8 cellular contexts compared by ENCODE assay signal in the genomic region with DNA sequence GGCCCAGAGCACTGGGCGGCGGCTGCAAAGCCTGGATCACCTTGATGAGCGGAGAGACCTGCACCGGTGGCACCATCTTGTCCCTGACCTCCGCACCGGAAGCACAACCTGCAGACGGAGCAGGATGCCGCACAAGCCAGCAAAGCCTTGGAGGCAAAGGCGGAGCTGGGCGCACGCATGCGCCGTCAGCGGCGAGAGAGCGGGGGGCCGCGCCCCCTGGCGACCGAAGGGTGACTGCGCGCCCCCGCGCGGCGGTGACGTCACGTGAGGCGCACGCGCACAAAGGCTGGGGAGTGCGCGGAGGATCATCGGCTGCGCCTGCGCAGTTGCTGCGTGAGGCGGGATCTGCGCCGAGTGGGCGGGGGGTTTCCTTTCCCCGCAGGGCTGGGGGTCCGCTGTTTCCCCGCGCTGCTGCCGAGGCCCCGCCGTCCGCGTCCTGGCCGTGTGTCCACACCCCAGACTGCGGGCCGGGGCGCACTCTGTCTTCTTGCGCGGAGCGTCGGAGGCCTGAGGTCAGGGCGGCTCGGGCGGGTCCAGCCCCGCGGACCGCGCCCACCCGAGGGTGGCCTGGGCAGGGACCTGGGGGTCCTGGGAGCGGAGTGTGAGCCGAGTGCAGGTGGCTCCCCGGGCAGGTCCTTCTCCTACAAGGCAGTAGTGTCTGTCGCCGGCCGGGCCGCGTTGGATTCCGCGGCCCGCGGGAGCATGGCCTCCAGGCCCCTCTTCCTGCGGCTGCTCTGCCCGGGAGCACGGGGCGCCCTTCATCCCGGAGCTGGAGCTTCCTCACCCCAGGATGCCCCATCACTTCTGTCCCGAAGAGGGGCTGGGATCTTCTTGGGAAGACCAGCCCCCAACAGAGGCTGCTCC.
DNase-seq lines count a peak whose midpoint lies in the region; ATAC-seq lines count a peak whose summit lies in the region.

Gene ATP5ME (minus strand): TSS at position 105 of the 864 bp plus-strand sequence. CDS start 29 bp downstream, at position 76.
Gene MYL5 (plus strand): TSS at position 371 of the 864 bp plus-strand sequence. CDS start 3,485 bp downstream, outside the sequence.

- ATAC-seq in GM19468 (IDR thresholded peaks at IDR 0.05; ENCODE audit: extremely low read depth, unreplicated experiment), result peak; percentile 87

- DNase-seq in COLO829 (ENCODE audit: low spot score), result peak; percentile 99
- DNase-seq in HS-5 (ENCODE audit: low read depth), result peak; percentile 91
- peak; percentile 90 for DNase-seq in NK-92 (lab: John Stamatoyannopoulos, UW; ENCODE audit: unreplicated experiment)
- DNase-seq in activated CD8-positive, alpha-beta memory T cell treated with anti-CD3 and anti-CD28 coated beads for 24 hours, result peak; percentile 100
- peak; percentile 98 for DNase-seq in effector CD8-positive, alpha-beta T cell (lab: John Stamatoyannopoulos, UW)
- peak; percentile 98 for DNase-seq in medulla oblongata (ENCODE audit: extremely low spot score)
- peak; percentile 97 for DNase-seq in stimulated activated CD8-positive, alpha-beta memory T cell treated with anti-CD3 and anti-CD28 coated beads, Interleukin-12 subunit alpha, Interleukin-12 subunit beta, amount 100 ng/mL, for 1 hour (ENCODE audit: low read depth)

Comparison
In these comparisons a context has a peak if more than half of its experiments do, and no peak if none do; other contexts are left out.
1. Peak in every context shown above with its lines: DNase-seq and ATAC-seq.